Comparison of ENCODE assay signal across 11 cellular contexts in genomic region chr14:61536661-61537566, GRCh38.
DNase-seq lines count a peak whose midpoint lies in the region; ATAC-seq and TF ChIP-seq lines count a peak whose summit lies in the region.
"Had no signal": no experiment of that assay in that cellular context is flagged by ENCODE, and none has a peak within 500 bp of the region (broad histone marks: within the 10 kb centered on the region; RNA-seq: fewer than 3 reads in every experiment).

No MANE protein-coding gene starts in this region.

- H3K27ac Mint-ChIP-seq in WTC11, result peak overlapping the region; percentile 95

- WGBS in hepatocyte (ENCODE audit: low lambda C conversion rate, missing lambda C conversion rate), result 70% methylated on average over 12 of the region's 12 CpGs
- WGBS in smooth muscle cell (ENCODE audit: low lambda C conversion rate), result 73% methylated on average over 12 of the region's 12 CpGs

- H2AFZ ChIP-seq in hepatocyte (no peak overlapping the region), smooth muscle cell (ENCODE audit: low read depth) (no peak overlapping the region)

- H3K4me3 ChIP-seq in hepatocyte, result no peak overlapping the region
- no peak overlapping the region for H3K4me3 ChIP-seq in smooth muscle cell
- H3K4me3 ChIP-seq in H7 (ENCODE audit: insufficient read depth, low read depth, low read length), result no peak overlapping the region
- H3K4me3 ChIP-seq: sigmoid colon had no signal

- H3K4me2 ChIP-seq in hepatocyte (peak overlapping the region; percentile 34), smooth muscle cell (peak overlapping the region; percentile 31)

- H3K27me3 Mint-ChIP-seq in WTC11 (ENCODE audit: low read depth), result no peaks in the 10 kb centered on the region; the same call in 1 of the 2 replicates

- H3K4me3 Mint-ChIP-seq in WTC11, result no peak overlapping the region

- H3K27ac ChIP-seq in hepatocyte (peak overlapping the region; percentile 72), smooth muscle cell (ENCODE audit: low read depth) (peak overlapping the region; percentile 84)

- peak overlapping the region; percentile 25 for H3K9ac ChIP-seq in smooth muscle cell (ENCODE audit: low read depth)

- H3K27me3 ChIP-seq in hepatocyte, result no peaks in the 10 kb centered on the region
- H3K27me3 ChIP-seq in smooth muscle cell (ENCODE audit: low read depth), result no peaks in the 10 kb centered on the region
- H3K27me3 ChIP-seq in H7 (ENCODE audit: control insufficient read depth, insufficient read depth, low read length), result no peaks in the 10 kb centered on the region
- H3K27me3 ChIP-seq: sigmoid colon had no signal

- TF ChIP-seq CTCF in WTC11 (IDR thresholded peaks at IDR 0.05) (no peak), hepatocyte (IDR thresholded peaks at IDR 0.05; ENCODE audit: poor library complexity) (no peak), smooth muscle cell (IDR thresholded peaks at IDR 0.05; ENCODE audit: borderline replicate concordance, insufficient read depth, poor library complexity, severe bottlenecking) (no peak)

- H3K9me2 ChIP-seq in hepatocyte (replicated peaks; ENCODE audit: insufficient read depth), result no peaks in the 10 kb centered on the region

- no peaks in the 10 kb centered on the region for H3F3A ChIP-seq in smooth muscle cell (ENCODE audit: low read depth)

- H3K4me1 ChIP-seq in hepatocyte (ENCODE audit: insufficient read depth) (peaks cover 25% of the 10 kb centered on the region), smooth muscle cell (ENCODE audit: low read depth) (peaks cover 14% of the 10 kb centered on the region)
- H3K4me1 ChIP-seq: sigmoid colon had no signal

- H3K36me3 ChIP-seq in hepatocyte (replicated peaks; ENCODE audit: insufficient read depth, low read depth) (no peaks in the 10 kb centered on the region), smooth muscle cell (ENCODE audit: low read depth) (no peaks in the 10 kb centered on the region), H7 (replicated peaks; ENCODE audit: control insufficient read depth, insufficient read depth, low read length) (no peaks in the 10 kb centered on the region)
- H3K36me3 ChIP-seq: sigmoid colon had no signal

- H3K79me2 ChIP-seq in hepatocyte (no peaks in the 10 kb centered on the region), smooth muscle cell (ENCODE audit: low read depth) (no peaks in the 10 kb centered on the region)

- ATAC-seq in WTC11 (no peak), HG02610 (IDR thresholded peaks at IDR 0.05; ENCODE audit: unreplicated experiment) (no peak), HG03159 (IDR thresholded peaks at IDR 0.05; ENCODE audit: unreplicated experiment) (no peak)

- CTCF ChIA-PET in WTC11 (lab: Charles Lee), result interaction anchor here (1.0 kb wide), 1 partner anchor 22 kb away, joined by 3 read pairs; no protein-coding TSS in a partner anchor

- POLR2A ChIA-PET in WTC11 (lab: Charles Lee), result interaction anchor here (1.2 to 1.7 kb wide), 2 partner anchors 34 to 54 kb away, joined by 3 to 5 read pairs; no protein-coding TSS in a partner anchor

- DNase-seq in DMS53 (lab: John Stamatoyannopoulos, UW), result peak; percentile 44
- DNase-seq in DMS53 treated with DMSO at 0.1 percent for 48 hours (lab: John Stamatoyannopoulos, UW; ENCODE audit: unreplicated experiment), result no peak
- DNase-seq in WTC11 (ENCODE audit: low spot score), result no peak
- DNase-seq in hepatocyte (ENCODE audit: low spot score), result no peak
- DNase-seq in smooth muscle cell (lab: John Stamatoyannopoulos, UW; ENCODE audit: unreplicated experiment), result no peak
- no peak for DNase-seq in H7
- DNase-seq: 8988T, cerebellar nuclear complex, sigmoid colon had no signal

- H3K9me3 ChIP-seq in hepatocyte (ENCODE audit: low read depth) (no peaks in the 10 kb centered on the region), smooth muscle cell (replicated peaks; ENCODE audit: low read depth) (no peaks in the 10 kb centered on the region)
- H3K9me3 ChIP-seq: sigmoid colon had no signal

- H4K20me1 ChIP-seq in hepatocyte (ENCODE audit: insufficient read depth, poor library complexity, severe bottlenecking) (no peaks in the 10 kb centered on the region), smooth muscle cell (ENCODE audit: low read depth) (no peaks in the 10 kb centered on the region)

- H3K9me3 Mint-ChIP-seq in WTC11, result no peaks in the 10 kb centered on the region

- peaks cover 36% of the 10 kb centered on the region for H3K4me1 Mint-ChIP-seq in WTC11

- H3K36me3 Mint-ChIP-seq in WTC11, result no peaks in the 10 kb centered on the region

TF ChIP-seq in WTC11, 78 proteins besides CTCF, POLR2A, EP300 and RAD21:
- TF ChIP-seq, protein P1, sequence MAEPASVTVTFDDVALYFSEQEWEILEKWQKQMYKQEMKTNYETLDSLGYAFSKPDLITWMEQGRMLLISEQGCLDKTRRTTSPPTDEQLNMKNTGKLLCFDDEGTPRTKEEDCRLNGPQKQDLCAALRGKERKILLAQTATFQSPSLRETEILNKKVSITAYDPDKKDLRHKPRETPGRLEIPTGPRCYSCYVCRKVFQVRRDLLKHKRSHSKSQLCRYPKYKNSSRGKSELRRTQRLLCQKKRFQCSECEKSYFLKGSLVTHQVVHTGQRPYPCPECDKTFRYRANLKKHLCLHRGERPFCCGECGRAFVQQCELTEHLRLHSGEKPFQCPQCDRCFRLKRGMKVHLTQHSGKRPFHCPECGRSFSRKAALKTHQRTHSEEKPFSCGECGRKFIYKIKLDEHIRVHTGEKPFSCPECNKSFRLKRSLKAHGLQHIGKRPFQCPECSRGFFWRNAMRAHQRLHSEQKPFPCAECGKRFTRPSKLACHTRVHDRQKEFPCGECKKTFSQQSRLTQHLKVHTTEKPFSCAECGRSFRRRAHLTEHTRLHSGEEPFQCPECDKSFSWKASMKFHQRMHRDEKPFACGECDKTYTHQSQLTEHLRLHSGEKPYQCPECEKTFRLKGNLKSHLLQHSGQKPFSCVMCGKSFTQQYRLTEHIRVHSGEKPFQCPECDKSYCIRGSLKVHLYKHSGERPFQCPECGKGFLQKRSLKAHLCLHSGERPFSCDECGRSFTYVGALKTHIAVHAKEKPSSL (CRISPR knock-in tag; conservative IDR thresholded peaks at IDR 0.05), result no peak
- TF ChIP-seq ATF3 (CRISPR knock-in tag; conservative IDR thresholded peaks at IDR 0.05), result no peak
- TF ChIP-seq, protein P2, sequence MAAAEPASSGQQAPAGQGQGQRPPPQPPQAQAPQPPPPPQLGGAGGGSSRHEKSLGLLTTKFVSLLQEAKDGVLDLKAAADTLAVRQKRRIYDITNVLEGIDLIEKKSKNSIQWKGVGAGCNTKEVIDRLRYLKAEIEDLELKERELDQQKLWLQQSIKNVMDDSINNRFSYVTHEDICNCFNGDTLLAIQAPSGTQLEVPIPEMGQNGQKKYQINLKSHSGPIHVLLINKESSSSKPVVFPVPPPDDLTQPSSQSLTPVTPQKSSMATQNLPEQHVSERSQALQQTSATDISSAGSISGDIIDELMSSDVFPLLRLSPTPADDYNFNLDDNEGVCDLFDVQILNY (CRISPR knock-in tag; IDR thresholded peaks at IDR 0.05), result no peak
- TF ChIP-seq, protein P3, sequence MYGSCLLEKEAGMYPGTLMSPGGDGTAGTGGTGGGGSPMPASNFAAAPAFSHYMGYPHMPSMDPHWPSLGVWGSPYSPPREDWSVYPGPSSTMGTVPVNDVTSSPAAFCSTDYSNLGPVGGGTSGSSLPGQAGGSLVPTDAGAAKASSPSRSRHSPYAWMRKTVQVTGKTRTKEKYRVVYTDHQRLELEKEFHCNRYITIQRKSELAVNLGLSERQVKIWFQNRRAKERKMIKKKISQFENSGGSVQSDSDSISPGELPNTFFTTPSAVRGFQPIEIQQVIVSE (CRISPR knock-in tag; IDR thresholded peaks at IDR 0.05; ENCODE audit: borderline replicate concordance), result no peak
- TF ChIP-seq IRF1 (CRISPR knock-in tag; IDR thresholded peaks at IDR 0.05), result no peak
- 0 out of 2 replicates have a peak, but pooled peaks have one; percentile 33 for TF ChIP-seq GABPB1 (CRISPR knock-in tag; IDR thresholded peaks at IDR 0.05)
